In genomic region chr1:11934295-11935039, GRCh38 we compare ENCODE assay signal across 7 cellular contexts. TPM values are rescaled to one million over a fixed set of nuclear protein-coding genes. Genes with fewer than 3 reads are reported as not detected.
DNase-seq lines count a peak whose midpoint lies in the region; ATAC-seq and TF ChIP-seq lines count a peak whose summit lies in the region.

PLOD1 (plus strand) TSS chr1:11934717; CDS start chr1:11934780, 63 bp downstream.

- no peak for TF ChIP-seq CTCF in body of pancreas (IDR thresholded peaks at IDR 0.05)

- intact Hi-C loops in body of pancreas (cut with DNase I) = no loop called here

- H3K36me3 ChIP-seq in body of pancreas (replicated peaks in 1 of 2; ENCODE audit: insufficient read depth in 1 of 2, low read depth in 2 of 2) (no peaks in the 10 kb centered on the region), iPS-15b (ENCODE audit: control insufficient read depth, insufficient read depth, low read length) (no peaks in the 10 kb centered on the region)

- WGBS in body of pancreas, 2 donors = 0% methylated on average over 16 to 53 of the region's 54 CpGs

- peak; percentile 85 for ATAC-seq in GM18511 (IDR thresholded peaks at IDR 0.05; ENCODE audit: unreplicated experiment)
- peak; percentile 64 for ATAC-seq in HG02943 (IDR thresholded peaks at IDR 0.05; ENCODE audit: low read depth, unreplicated experiment)
- ATAC-seq in body of pancreas = peak; percentile 94

- peak within 1 kb of the TSS; percentile 84 for H3K9ac ChIP-seq in iPS-15b (ENCODE audit: low read depth, low read length)

- no peaks in the 10 kb centered on the region for H3K27me3 ChIP-seq in body of pancreas
- no peaks in the 10 kb centered on the region for H3K27me3 ChIP-seq in iPS-15b (ENCODE audit: control insufficient read depth, insufficient read depth, low read length)

- H3K4me1 ChIP-seq in body of pancreas (peaks cover 40% of the 10 kb centered on the region), iPS-15b (ENCODE audit: control insufficient read depth, insufficient read depth, low read length) (no peaks in the 10 kb centered on the region)

- DNase-seq in NCI-H2107 treated with DMSO at 0.1 percent for 48 hours (lab: John Stamatoyannopoulos, UW; ENCODE audit: unreplicated experiment) (peak; percentile 32), UCSD-AML1 (lab: John Stamatoyannopoulos, UW; ENCODE audit: unreplicated experiment) (peak; percentile 94), body of pancreas (peak; percentile 88 to 90 (median 90)), skeletal muscle cell (ENCODE audit: low read depth) (peak; percentile 61)

- TF ChIP-seq POLR2A in body of pancreas (IDR thresholded peaks at IDR 0.05) = peak; percentile 41 to 66 (median 61)

- H3K27ac ChIP-seq in body of pancreas = peak within 1 kb of the TSS; percentile 55 to 83 (median 78)

- H3K4me3 ChIP-seq in body of pancreas (peak within 1 kb of the TSS; percentile 63 to 65), iPS-15b (ENCODE audit: low read depth, low read length) (peak within 1 kb of the TSS; percentile 64), skeletal muscle cell (ENCODE audit: low read depth, low read length) (peak within 1 kb of the TSS; percentile 86)

- no peaks in the 10 kb centered on the region for H3K9me3 ChIP-seq in body of pancreas
- no peaks in the 10 kb centered on the region for H3K9me3 ChIP-seq in iPS-15b (ENCODE audit: control insufficient read depth, insufficient read depth, low read length)

RNA-seq across cellular contexts. Expression of gene PLOD1, which starts in this region (rescaled TPM):
- 10 to 100 TPM; 30.9 to 39.6 TPM for total RNA-seq in body of pancreas

Comparison
In these comparisons a context has a peak if more than half of its experiments do, and no peak if none do; other contexts are left out.
1. Peak in every context shown above with its lines: DNase-seq, ATAC-seq, H3K4me3 ChIP-seq and H3K27ac ChIP-seq.
2. DNase-seq: peak in every context shown above with its lines; median percentile 94 in UCSD-AML1; 90 in body of pancreas; 61 in skeletal muscle cell; 32 in NCI-H2107 treated with DMSO at 0.1 percent for 48 hours.